ENCODE assay signal across 11 cellular contexts in the genomic region with DNA sequence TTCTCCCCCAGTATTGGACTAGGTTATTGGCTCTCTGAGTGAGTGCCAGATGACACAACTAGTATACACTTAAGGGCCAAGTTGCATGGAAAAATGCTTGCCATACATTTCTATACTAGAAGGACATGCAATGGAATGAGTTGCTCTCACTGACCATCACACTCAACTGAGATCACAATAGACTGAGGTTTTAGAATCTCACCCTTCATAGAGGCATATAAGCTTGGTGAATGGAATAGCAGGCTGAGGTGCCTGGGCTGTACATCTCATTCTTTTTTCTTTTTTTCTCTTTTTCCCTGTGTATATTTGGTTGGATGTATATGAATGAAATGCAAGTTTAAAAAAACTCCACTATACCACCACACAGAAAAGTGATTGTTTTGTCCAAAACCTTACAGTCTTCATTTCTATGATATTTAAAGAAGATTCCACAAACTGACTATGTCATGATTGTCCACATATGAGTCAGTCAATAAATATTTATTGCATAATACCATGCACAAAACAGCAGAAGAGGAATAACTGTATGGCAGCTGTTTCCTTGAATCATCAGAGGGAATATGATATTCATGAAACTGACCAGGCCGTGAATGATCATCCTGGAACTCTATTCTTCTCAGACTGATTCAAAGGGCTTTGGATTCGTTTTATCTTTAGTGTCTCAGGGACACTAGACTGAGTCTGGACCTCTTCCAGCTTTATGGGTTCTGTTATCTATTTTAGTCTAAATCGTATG.
DNase-seq lines count a peak whose midpoint lies in the region; ATAC-seq and TF ChIP-seq lines count a peak whose summit lies in the region.
"Had no signal": no experiment of that assay in that cellular context is flagged by ENCODE, and none has a peak within 500 bp of the region (broad histone marks: within the 10 kb centered on the region; RNA-seq: fewer than 3 reads in every experiment).

No MANE protein-coding gene starts in this region.

- no peak overlapping the region for H3K4me3 Mint-ChIP-seq in type B pancreatic cell

- H3K4me1 Mint-ChIP-seq in type B pancreatic cell (ENCODE audit: unreplicated experiment) = peaks cover 8% of the 10 kb centered on the region

- H3K27me3 Mint-ChIP-seq in type B pancreatic cell = no peaks in the 10 kb centered on the region

- no peak for TF ChIP-seq CTCF in type B pancreatic cell (conservative IDR thresholded peaks at IDR 0.05)

- H3K36me3 Mint-ChIP-seq in type B pancreatic cell = peaks cover 9% of the 10 kb centered on the region

- ATAC-seq in GM18861 (IDR thresholded peaks at IDR 0.05; ENCODE audit: unreplicated experiment) (no peak), HG02678 (IDR thresholded peaks at IDR 0.05; ENCODE audit: unreplicated experiment) (no peak), HG03354 (IDR thresholded peaks at IDR 0.05; ENCODE audit: poor library complexity, severe bottlenecking, unreplicated experiment) (no peak)

- peak overlapping the region; percentile 68 for H3K27ac Mint-ChIP-seq in type B pancreatic cell

- DNase-seq in NCI-H2196 (lab: John Stamatoyannopoulos, UW; ENCODE audit: unreplicated experiment) (peak; percentile 8), NCI-H2196 treated with DMSO at 0.1 percent for 48 hours (lab: John Stamatoyannopoulos, UW; ENCODE audit: unreplicated experiment) (no peak), SW480 (ENCODE audit: low spot score) (peak; percentile 74), fibroblast of the conjunctiva (ENCODE audit: low read depth) (peak; percentile 75), type B pancreatic cell (ENCODE audit: extremely low spot score, unreplicated experiment) (no peak)
- DNase-seq: cerebellar nuclear complex, NCI-H1436 treated with DMSO at 0.1 percent for 48 hours, SIG-M5 had no signal

- H3K9me3 Mint-ChIP-seq in type B pancreatic cell = no peaks in the 10 kb centered on the region

Comparison
In these comparisons a context has a peak if more than half of its experiments do, and no peak if none do; other contexts are left out.
1. DNase-seq: peak in NCI-H2196 (single experiment), SW480 (single experiment) and fibroblast of the conjunctiva (single experiment); none in NCI-H2196 treated with DMSO at 0.1 percent for 48 hours (single experiment) and type B pancreatic cell (single experiment).